In genomic region chr17:64707077-64707591, GRCh38 we compare ENCODE assay signal across 9 cellular contexts. TPM values are rescaled to one million over a fixed set of nuclear protein-coding genes. Genes with fewer than 3 reads are reported as not detected.
DNase-seq lines count a peak whose midpoint lies in the region; ATAC-seq, FAIRE-seq and TF ChIP-seq lines count a peak whose summit lies in the region.
"Had no signal": no experiment of that assay in that cellular context is flagged by ENCODE, and none has a peak within 500 bp of the region (broad histone marks: within the 10 kb centered on the region; RNA-seq: fewer than 3 reads in every experiment).

No MANE protein-coding gene starts in this region.

- TF ChIP-seq CTCF in colonic mucosa (IDR thresholded peaks at IDR 0.05) (no peak), right lobe of liver (IDR thresholded peaks at IDR 0.05) (no peak), GM10248 (IDR thresholded peaks at IDR 0.05; ENCODE audit: control extremely low read depth, extremely low read depth, low read depth, missing control alignments) (no peak)

- no peak overlapping the region for H3K4me3 ChIP-seq in colonic mucosa
- H3K4me3 ChIP-seq in right lobe of liver, result no peak overlapping the region

- H3K36me3 ChIP-seq in colonic mucosa (no peaks in the 10 kb centered on the region), right lobe of liver (no peaks in the 10 kb centered on the region)
- H3K36me3 ChIP-seq: neutrophil had no signal

- ATAC-seq in right lobe of liver, result peak; percentile 70 to 88 (median 72)
- no peak for ATAC-seq in HG02678 (IDR thresholded peaks at IDR 0.05; ENCODE audit: unreplicated experiment)
- no peak for ATAC-seq in GM18502 (IDR thresholded peaks at IDR 0.05; ENCODE audit: poor library complexity, unreplicated experiment)

- H3K27ac ChIP-seq in colonic mucosa, result peak overlapping the region; percentile 78
- H3K27ac ChIP-seq in right lobe of liver, result peak overlapping the region in 1 of 3 donors; percentile 15
- H3K27ac ChIP-seq: neutrophil had no signal

- POLR2A ChIA-PET in GM10248 (lab: Yijun Ruan, JAX), result no interaction called here

- intact Hi-C loops in colonic mucosa (cut with DNase I) (no loop called here), right lobe of liver (cut with DNase I) (no loop called here)

- peak; percentile 93 for FAIRE-seq in urothelium cell line (lab: Jason Lieb, UNC)

- 23% methylated on average over 7 of the region's 10 CpGs for WGBS in right lobe of liver (ENCODE audit: insufficient coverage, low coverage, low lambda C conversion rate, missing lambda C conversion rate)

- H3K4me1 ChIP-seq in colonic mucosa (peaks cover 29% of the 10 kb centered on the region), right lobe of liver (peaks cover 0 to 8% (median 0%) of the 10 kb centered on the region in 4 donors)

- H3K9me3 ChIP-seq in colonic mucosa (no peaks in the 10 kb centered on the region), right lobe of liver (no peaks in the 10 kb centered on the region)
- H3K9me3 ChIP-seq: neutrophil had no signal

- peak; percentile 50 for DNase-seq in DMS53 treated with DMSO at 0.1 percent for 48 hours (lab: John Stamatoyannopoulos, UW; ENCODE audit: unreplicated experiment)
- DNase-seq in NCI-H460 (ENCODE audit: extremely low read depth, low read depth), result peak; percentile 69
- peak; percentile 88 for DNase-seq in colonic mucosa
- peak; percentile 78 to 90 (median 84) for DNase-seq in right lobe of liver
- DNase-seq in urothelium cell line (ENCODE audit: low spot score), result peak; percentile 96
- DNase-seq in GM10248 (ENCODE audit: extremely low spot score), result no peak

- H3K9ac ChIP-seq in colonic mucosa (ENCODE audit: low read depth in 2 of 2, low read length in 2 of 2), result peak overlapping the region; percentile 9 to 22

- H3K27me3 ChIP-seq in colonic mucosa, result no peaks in the 10 kb centered on the region
- H3K27me3 ChIP-seq in right lobe of liver, result no peaks in the 10 kb centered on the region
- H3K27me3 ChIP-seq: neutrophil had no signal

- CTCF ChIA-PET in GM10248 (lab: Yijun Ruan, JAX), result no interaction called here

- no peak for TF ChIP-seq POLR2A in right lobe of liver (IDR thresholded peaks at IDR 0.05)

RNA-seq across cellular contexts. Expression of gene SMURF2, which starts 45.0 kb away (rescaled TPM):
- 9.5 and 11.0 TPM in 2 replicates for total RNA-seq in NCI-H460 (2014; rRNA removed; shearing (Covaris generic))
- 9.7 and 11.6 TPM in 2 replicates for polyA plus RNA-seq in NCI-H460 (2014; cell fraction: nucleus; rRNA removed)
- total RNA-seq in colonic mucosa, result 10 to 100 TPM; 10.6 to 18.6 TPM
- 1 to 10 TPM; 2.5 to 6.8 (median 4.0) TPM for total RNA-seq in right lobe of liver

Comparison
In these comparisons a context has a peak if more than half of its experiments do, and no peak if none do; other contexts are left out.
1. ATAC-seq: peak in right lobe of liver (4 of 4); none in HG02678 (single experiment) and GM18502 (single experiment).